1 cellular context compared by ENCODE assay signal in the genomic region with DNA sequence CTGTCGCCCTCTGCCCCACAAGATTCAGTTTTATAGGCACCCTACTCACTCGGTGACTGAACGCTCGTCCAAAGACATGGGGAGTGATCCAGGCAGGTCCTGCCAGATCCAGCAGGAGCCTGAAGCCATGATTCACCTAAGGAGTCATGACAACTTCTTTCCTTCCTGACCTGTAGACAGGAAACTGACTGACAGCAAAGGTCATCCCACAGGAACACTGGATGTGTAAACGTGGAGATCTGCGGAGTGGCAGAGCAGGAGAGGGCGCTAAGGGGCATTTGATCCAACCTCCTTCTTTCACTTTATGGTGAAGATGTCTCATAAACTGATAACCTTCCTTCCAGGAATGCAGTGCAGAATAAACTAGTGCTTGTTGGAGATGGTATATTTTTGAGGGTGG.
TF ChIP-seq lines count a peak whose summit lies in the region.

No MANE protein-coding gene starts in this region.

TF ChIP-seq in WTC11, 78 proteins besides CTCF, POLR2A, EP300 and RAD21 (continued from another document):
- TF ChIP-seq, protein P1, sequence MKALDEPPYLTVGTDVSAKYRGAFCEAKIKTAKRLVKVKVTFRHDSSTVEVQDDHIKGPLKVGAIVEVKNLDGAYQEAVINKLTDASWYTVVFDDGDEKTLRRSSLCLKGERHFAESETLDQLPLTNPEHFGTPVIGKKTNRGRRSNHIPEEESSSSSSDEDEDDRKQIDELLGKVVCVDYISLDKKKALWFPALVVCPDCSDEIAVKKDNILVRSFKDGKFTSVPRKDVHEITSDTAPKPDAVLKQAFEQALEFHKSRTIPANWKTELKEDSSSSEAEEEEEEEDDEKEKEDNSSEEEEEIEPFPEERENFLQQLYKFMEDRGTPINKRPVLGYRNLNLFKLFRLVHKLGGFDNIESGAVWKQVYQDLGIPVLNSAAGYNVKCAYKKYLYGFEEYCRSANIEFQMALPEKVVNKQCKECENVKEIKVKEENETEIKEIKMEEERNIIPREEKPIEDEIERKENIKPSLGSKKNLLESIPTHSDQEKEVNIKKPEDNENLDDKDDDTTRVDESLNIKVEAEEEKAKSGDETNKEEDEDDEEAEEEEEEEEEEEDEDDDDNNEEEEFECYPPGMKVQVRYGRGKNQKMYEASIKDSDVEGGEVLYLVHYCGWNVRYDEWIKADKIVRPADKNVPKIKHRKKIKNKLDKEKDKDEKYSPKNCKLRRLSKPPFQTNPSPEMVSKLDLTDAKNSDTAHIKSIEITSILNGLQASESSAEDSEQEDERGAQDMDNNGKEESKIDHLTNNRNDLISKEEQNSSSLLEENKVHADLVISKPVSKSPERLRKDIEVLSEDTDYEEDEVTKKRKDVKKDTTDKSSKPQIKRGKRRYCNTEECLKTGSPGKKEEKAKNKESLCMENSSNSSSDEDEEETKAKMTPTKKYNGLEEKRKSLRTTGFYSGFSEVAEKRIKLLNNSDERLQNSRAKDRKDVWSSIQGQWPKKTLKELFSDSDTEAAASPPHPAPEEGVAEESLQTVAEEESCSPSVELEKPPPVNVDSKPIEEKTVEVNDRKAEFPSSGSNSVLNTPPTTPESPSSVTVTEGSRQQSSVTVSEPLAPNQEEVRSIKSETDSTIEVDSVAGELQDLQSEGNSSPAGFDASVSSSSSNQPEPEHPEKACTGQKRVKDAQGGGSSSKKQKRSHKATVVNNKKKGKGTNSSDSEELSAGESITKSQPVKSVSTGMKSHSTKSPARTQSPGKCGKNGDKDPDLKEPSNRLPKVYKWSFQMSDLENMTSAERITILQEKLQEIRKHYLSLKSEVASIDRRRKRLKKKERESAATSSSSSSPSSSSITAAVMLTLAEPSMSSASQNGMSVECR (CRISPR knock-in tag; IDR thresholded peaks at IDR 0.05; ENCODE audit: borderline replicate concordance), result no peak
- TF ChIP-seq, protein P2, sequence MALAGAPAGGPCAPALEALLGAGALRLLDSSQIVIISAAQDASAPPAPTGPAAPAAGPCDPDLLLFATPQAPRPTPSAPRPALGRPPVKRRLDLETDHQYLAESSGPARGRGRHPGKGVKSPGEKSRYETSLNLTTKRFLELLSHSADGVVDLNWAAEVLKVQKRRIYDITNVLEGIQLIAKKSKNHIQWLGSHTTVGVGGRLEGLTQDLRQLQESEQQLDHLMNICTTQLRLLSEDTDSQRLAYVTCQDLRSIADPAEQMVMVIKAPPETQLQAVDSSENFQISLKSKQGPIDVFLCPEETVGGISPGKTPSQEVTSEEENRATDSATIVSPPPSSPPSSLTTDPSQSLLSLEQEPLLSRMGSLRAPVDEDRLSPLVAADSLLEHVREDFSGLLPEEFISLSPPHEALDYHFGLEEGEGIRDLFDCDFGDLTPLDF (CRISPR knock-in tag; IDR thresholded peaks at IDR 0.05), result no peak
TF ChIP-seq in WTC11: peak in this region for 0.
